Comparison of ENCODE assay signal across 10 cellular contexts in the genomic region with DNA sequence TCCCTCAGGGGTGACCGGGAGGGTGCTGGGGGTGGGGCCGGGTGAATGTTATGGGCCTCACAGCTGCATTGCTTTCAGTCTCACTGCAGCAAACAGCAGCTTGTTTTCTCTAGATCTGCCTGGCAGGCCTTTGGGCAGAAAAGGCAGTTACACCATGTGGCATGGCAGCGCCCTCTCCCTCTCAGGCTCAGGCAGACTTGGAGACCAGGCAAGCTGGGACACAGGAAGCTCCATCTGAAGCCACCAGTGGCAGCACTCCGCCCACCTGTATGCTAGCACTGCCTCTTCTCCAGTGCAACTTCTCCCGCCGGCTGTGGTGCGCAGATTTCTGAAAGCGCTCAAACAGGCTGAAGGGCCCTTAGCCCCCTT.
DNase-seq lines count a peak whose midpoint lies in the region; ATAC-seq, FAIRE-seq and TF ChIP-seq lines count a peak whose summit lies in the region.
"Had no signal": no experiment of that assay in that cellular context is flagged by ENCODE, and none has a peak within 500 bp of the region (broad histone marks: within the 10 kb centered on the region; RNA-seq: fewer than 3 reads in every experiment).

No MANE protein-coding gene starts in this region.

- H2AK5ac ChIP-seq in H1 (ENCODE audit: low read depth, low read length), result no peak overlapping the region

- H3K4me3 ChIP-seq in H1 (ENCODE audit: extremely low read depth in 1 of 4, insufficient read depth in 2 of 4, low read depth in 3 of 4, low read length in 4 of 4) (no peak overlapping the region), muscle layer of colon (ENCODE audit: low read depth in 1 of 2, low read length in 2 of 2) (no peak overlapping the region), upper lobe of right lung (no peak overlapping the region)

- no peak overlapping the region for H2BK5ac ChIP-seq in H1 (ENCODE audit: low read depth, low read length)

- no peaks in the 10 kb centered on the region for H3K36me3 Mint-ChIP-seq in activated CD4-positive, alpha-beta memory T cell treated with anti-CD3 and anti-CD28 coated beads for 36 hours
- no peaks in the 10 kb centered on the region for H3K36me3 Mint-ChIP-seq in activated CD4-positive, alpha-beta memory T cell treated with anti-CD3 and anti-CD28 coated beads, Interleukin-2, amount 10 ng/mL, durations not matched to agents 7 days and 5 days (ENCODE audit: low read depth)

- no peak overlapping the region for H3K14ac ChIP-seq in H1 (ENCODE audit: insufficient read length)

- H3K9me3 Mint-ChIP-seq in activated CD4-positive, alpha-beta memory T cell treated with anti-CD3 and anti-CD28 coated beads for 36 hours, result no peaks in the 10 kb centered on the region
- H3K9me3 Mint-ChIP-seq in activated CD4-positive, alpha-beta memory T cell treated with anti-CD3 and anti-CD28 coated beads, Interleukin-2, amount 10 ng/mL, durations not matched to agents 7 days and 5 days, result no peaks in the 10 kb centered on the region

- H3K27me3 ChIP-seq in H1 (replicated peaks in 1 of 4; ENCODE audit: control insufficient read depth in 3 of 4, extremely low read depth in 1 of 4, insufficient read depth in 3 of 4, low read length in 3 of 4) (no peaks in the 10 kb centered on the region), muscle layer of colon (ENCODE audit: control insufficient read depth in 1 of 2, insufficient read depth in 2 of 2, low read length in 2 of 2) (no peaks in the 10 kb centered on the region), upper lobe of right lung (no peaks in the 10 kb centered on the region)

- H2BK20ac ChIP-seq in H1 (ENCODE audit: low read length), result no peak overlapping the region

- H3K27ac ChIP-seq in H1 (ENCODE audit: low read depth, low read length) (no peak overlapping the region), muscle layer of colon (ENCODE audit: low read depth, low read length) (peak overlapping the region; percentile 2), upper lobe of right lung (peak overlapping the region; percentile 72)

- H3K56ac ChIP-seq in H1 (replicated peaks; ENCODE audit: insufficient read length, low read depth, low read length), result no peak overlapping the region

- TF ChIP-seq CTCF in H1 (IDR thresholded peaks at IDR 0.05; ENCODE audit: control extremely low read depth in 1 of 3, insufficient read depth in 1 of 3, low read depth in 1 of 3, low read length in 3 of 3), result peak in 1 of 3 experiments; percentile 27; a peak in 2 of 4 replicates
- TF ChIP-seq CTCF in upper lobe of right lung (IDR thresholded peaks at IDR 0.05), result no peak

- H3K36me3 ChIP-seq in H1 (ENCODE audit: control insufficient read depth in 2 of 4, insufficient read depth in 4 of 4, low read length in 3 of 4) (no peaks in the 10 kb centered on the region), muscle layer of colon (ENCODE audit: insufficient read depth, low read length) (peaks cover 6% of the 10 kb centered on the region), upper lobe of right lung (no peaks in the 10 kb centered on the region)

- peak; percentile 67 for ATAC-seq in upper lobe of right lung
- no peak for ATAC-seq in HG03565 (IDR thresholded peaks at IDR 0.05; ENCODE audit: unreplicated experiment)
- no peak for ATAC-seq in GM19035 (IDR thresholded peaks at IDR 0.05; ENCODE audit: unreplicated experiment)
- no peak for ATAC-seq in HG03378 (IDR thresholded peaks at IDR 0.05; ENCODE audit: unreplicated experiment)

- no peaks in the 10 kb centered on the region for H3K23me2 ChIP-seq in H1 (ENCODE audit: low read depth, low read length)

- no peak overlapping the region for H2BK15ac ChIP-seq in H1 (ENCODE audit: low read length)

- WGBS in H1 (ENCODE audit: extremely low coverage in 1 of 2, insufficient coverage in 1 of 2, insufficient read length in 1 of 2, insufficient replicate concordance in 2 of 2, low coverage in 1 of 2, low lambda C conversion rate in 2 of 2, missing lambda C conversion rate in 1 of 2), 2 experiments, result 87% methylated on average over 8 of the region's 8 CpGs; no CpG with 5 or more reads in 1 of the 2 experiments

- POLR2A ChIA-PET in activated CD4-positive, alpha-beta memory T cell treated with anti-CD3 and anti-CD28 coated beads for 36 hours (lab: Charles Lee), result interaction anchor here (1.9 kb wide), 1 partner anchor 12 kb away, joined by 5 read pairs; no protein-coding TSS in a partner anchor
- POLR2A ChIA-PET in activated CD4-positive, alpha-beta memory T cell treated with anti-CD3 and anti-CD28 coated beads, Interleukin-2, amount 10 ng/mL, durations not matched to agents 7 days and 5 days (lab: Charles Lee), result interaction anchor here (0.9 to 1.0 kb wide), 3 partner anchors 10 to 61 kb away, joined by 3 read pairs; no protein-coding TSS in a partner anchor
- POLR2A ChIA-PET in H1 (lab: Charles Lee; ENCODE audit: partially characterized antibody), result interaction anchor here (1.4 kb wide), 1 partner anchor 8 kb away, joined by 3 read pairs; no protein-coding TSS in a partner anchor

- peaks cover 52% of the 10 kb centered on the region for H3K4me1 Mint-ChIP-seq in activated CD4-positive, alpha-beta memory T cell treated with anti-CD3 and anti-CD28 coated beads for 36 hours (ENCODE audit: low read depth)
- peaks cover 40% of the 10 kb centered on the region for H3K4me1 Mint-ChIP-seq in activated CD4-positive, alpha-beta memory T cell treated with anti-CD3 and anti-CD28 coated beads, Interleukin-2, amount 10 ng/mL, durations not matched to agents 7 days and 5 days

- H3K79me2 ChIP-seq in H1 (ENCODE audit: control insufficient read depth in 1 of 2, insufficient read depth in 2 of 2, low read length in 2 of 2), result peaks cover 0 to 14% of the 10 kb centered on the region in 2 experiments; a peak in 1 of 4 replicates

- no peak overlapping the region for H3K23ac ChIP-seq in H1 (ENCODE audit: insufficient read length)

- H4K91ac ChIP-seq in H1 (replicated peaks; ENCODE audit: insufficient read length, low read length), result no peak overlapping the region

- no peak for DNase-seq in activated CD4-positive, alpha-beta memory T cell treated with anti-CD3 and anti-CD28 coated beads for 36 hours
- no peak for DNase-seq in activated CD4-positive, alpha-beta memory T cell treated with anti-CD3 and anti-CD28 coated beads, Interleukin-2, amount 10 ng/mL, durations not matched to agents 7 days and 5 days
- DNase-seq in H1 (ENCODE audit: low read depth in 1 of 2, low spot score in 2 of 2) (no peak), upper lobe of right lung (peak; percentile 75)
- DNase-seq: effector CD8-positive, alpha-beta T cell had no signal

- H2BK12ac ChIP-seq in H1 (ENCODE audit: low read depth, low read length), result no peak overlapping the region

- TF ChIP-seq EP300 in H1 (IDR thresholded peaks at IDR 0.05; ENCODE audit: borderline replicate concordance in 1 of 2, low read depth in 2 of 2, low read length in 2 of 2), result no peak

- peak overlapping the region; percentile 39 for H3K27ac Mint-ChIP-seq in activated CD4-positive, alpha-beta memory T cell treated with anti-CD3 and anti-CD28 coated beads for 36 hours
- no peak overlapping the region for H3K27ac Mint-ChIP-seq in activated CD4-positive, alpha-beta memory T cell treated with anti-CD3 and anti-CD28 coated beads, Interleukin-2, amount 10 ng/mL, durations not matched to agents 7 days and 5 days

- no peak overlapping the region for H4K5ac ChIP-seq in H1 (ENCODE audit: insufficient read length, low read depth, low read length)

- H2AFZ ChIP-seq in H1 (ENCODE audit: low read length), result no peak overlapping the region

- intact Hi-C loops in activated CD4-positive, alpha-beta memory T cell treated with anti-CD3 and anti-CD28 coated beads for 36 hours (cut with micrococcal nuclease), result no loop called here
- intact Hi-C loops in upper lobe of right lung (cut with DNase I), result no loop called here

- H3K4ac ChIP-seq in H1 (replicated peaks; ENCODE audit: insufficient read length, low read depth, low read length), result no peak overlapping the region

- peaks cover 0 to 8% (median 4%) of the 10 kb centered on the region in 4 experiments; a peak in 4 of 7 replicates for H3K4me1 ChIP-seq in H1 (replicated peaks in 1 of 4; ENCODE audit: control insufficient read depth in 3 of 4, insufficient read depth in 4 of 4, low read length in 3 of 4)
- H3K4me1 ChIP-seq in muscle layer of colon (ENCODE audit: insufficient read depth, low read length), result peaks cover 49% of the 10 kb centered on the region
- peaks cover 59% of the 10 kb centered on the region for H3K4me1 ChIP-seq in upper lobe of right lung

- no peak for TF ChIP-seq POLR2A in H1 (IDR thresholded peaks at IDR 0.05; ENCODE audit: control extremely low read depth in 1 of 2, low read depth in 2 of 2, low read length in 2 of 2)

- peaks cover 0 to 5% of the 10 kb centered on the region in 2 experiments for H4K20me1 ChIP-seq in H1 (replicated peaks in 1 of 2; ENCODE audit: control insufficient read depth in 1 of 2, insufficient read depth in 2 of 2, low read length in 2 of 2)

- H3K18ac ChIP-seq in H1 (ENCODE audit: extremely low read depth, low read length), result no peak overlapping the region

- no peak overlapping the region for H3K4me2 ChIP-seq in H1 (ENCODE audit: insufficient read depth in 1 of 2, low read depth in 2 of 2, low read length in 2 of 2)

- no peak for FAIRE-seq in H1 (lab: Jason Lieb, UNC)
- FAIRE-seq: TTC549 had no signal

- peaks cover 18% of the 10 kb centered on the region for H3K79me1 ChIP-seq in H1 (ENCODE audit: low read depth, low read length)

- H3K9ac ChIP-seq in H1 (replicated peaks in 1 of 4; ENCODE audit: extremely low read depth in 1 of 4, low read depth in 3 of 4, low read length in 3 of 4), result no peak overlapping the region
- H3K9ac ChIP-seq in muscle layer of colon (ENCODE audit: low read length), result no peak overlapping the region

- H3K27me3 Mint-ChIP-seq in activated CD4-positive, alpha-beta memory T cell treated with anti-CD3 and anti-CD28 coated beads for 36 hours, result no peaks in the 10 kb centered on the region
- H3K27me3 Mint-ChIP-seq in activated CD4-positive, alpha-beta memory T cell treated with anti-CD3 and anti-CD28 coated beads, Interleukin-2, amount 10 ng/mL, durations not matched to agents 7 days and 5 days, result no peaks in the 10 kb centered on the region

- H3K9me3 ChIP-seq in H1 (ENCODE audit: insufficient read depth in 2 of 2, low read depth in 1 of 2, low read length in 1 of 2) (no peaks in the 10 kb centered on the region), muscle layer of colon (ENCODE audit: low read length) (no peaks in the 10 kb centered on the region), upper lobe of right lung (no peaks in the 10 kb centered on the region)

- TF ChIP-seq RAD21 in H1 (IDR thresholded peaks at IDR 0.05 in 1 of 2, conservative IDR thresholded peaks at IDR 0.05 in 1 of 2; ENCODE audit: low read depth in 2 of 2, low read length in 2 of 2), result peak; percentile 21; a peak in 3 of 4 replicates

- H3K4me3 Mint-ChIP-seq in activated CD4-positive, alpha-beta memory T cell treated with anti-CD3 and anti-CD28 coated beads for 36 hours, result no peak overlapping the region
- no peak overlapping the region for H3K4me3 Mint-ChIP-seq in activated CD4-positive, alpha-beta memory T cell treated with anti-CD3 and anti-CD28 coated beads, Interleukin-2, amount 10 ng/mL, durations not matched to agents 7 days and 5 days

- H4K8ac ChIP-seq in H1 (ENCODE audit: extremely low read depth, insufficient read depth, low read length), result no peak overlapping the region

- CTCF ChIA-PET in activated CD4-positive, alpha-beta memory T cell treated with anti-CD3 and anti-CD28 coated beads for 36 hours (lab: Charles Lee), result interaction anchor here (0.5 to 4.3 kb wide), 3 partner anchors 11 to 1907 kb away, joined by 3 to 18 read pairs (median 3); no protein-coding TSS in a partner anchor
- CTCF ChIA-PET in activated CD4-positive, alpha-beta memory T cell treated with anti-CD3 and anti-CD28 coated beads, Interleukin-2, amount 10 ng/mL, durations not matched to agents 7 days and 5 days (lab: Charles Lee), result interaction anchor here (1.0 to 1.4 kb wide), 2 partner anchors 9 to 14 kb away, joined by 3 read pairs; no protein-coding TSS in a partner anchor
- CTCF ChIA-PET in H1 (lab: Charles Lee; ENCODE audit: partially characterized antibody), result interaction anchor here (0.8 to 3.9 kb wide), 12 partner anchors 9 to 80 kb away, joined by 3 to 23 read pairs (median 5); no protein-coding TSS in a partner anchor

- H2BK120ac ChIP-seq in H1 (replicated peaks; ENCODE audit: low read depth, low read length), result no peak overlapping the region
